1 cellular context compared by ENCODE assay signal in the genomic region with DNA sequence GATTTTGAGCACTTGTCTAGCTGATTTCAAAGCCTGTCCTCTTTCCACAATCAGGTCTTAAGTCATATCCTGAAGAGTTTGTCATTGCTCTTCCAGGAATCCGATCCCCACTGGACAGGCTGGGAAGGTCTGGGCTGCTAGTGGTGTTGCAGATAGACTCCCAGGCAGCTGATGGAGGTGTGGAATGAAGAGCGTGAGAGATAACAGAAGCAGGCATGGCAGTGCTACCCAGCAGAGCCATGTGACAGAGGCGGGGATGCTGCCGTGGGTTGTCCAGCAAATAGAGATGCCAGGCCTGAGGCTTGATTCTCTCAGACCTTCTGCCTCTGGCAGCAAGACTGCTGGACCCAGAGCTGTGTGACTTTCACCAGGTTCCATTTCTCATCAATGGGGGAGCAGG.
TF ChIP-seq lines count a peak whose summit lies in the region.

No MANE protein-coding gene starts in this region.

TF ChIP-seq in K562, 482 proteins besides CTCF, POLR2A, EP300 and RAD21 (continued from another document):
- TF ChIP-seq, protein P1, sequence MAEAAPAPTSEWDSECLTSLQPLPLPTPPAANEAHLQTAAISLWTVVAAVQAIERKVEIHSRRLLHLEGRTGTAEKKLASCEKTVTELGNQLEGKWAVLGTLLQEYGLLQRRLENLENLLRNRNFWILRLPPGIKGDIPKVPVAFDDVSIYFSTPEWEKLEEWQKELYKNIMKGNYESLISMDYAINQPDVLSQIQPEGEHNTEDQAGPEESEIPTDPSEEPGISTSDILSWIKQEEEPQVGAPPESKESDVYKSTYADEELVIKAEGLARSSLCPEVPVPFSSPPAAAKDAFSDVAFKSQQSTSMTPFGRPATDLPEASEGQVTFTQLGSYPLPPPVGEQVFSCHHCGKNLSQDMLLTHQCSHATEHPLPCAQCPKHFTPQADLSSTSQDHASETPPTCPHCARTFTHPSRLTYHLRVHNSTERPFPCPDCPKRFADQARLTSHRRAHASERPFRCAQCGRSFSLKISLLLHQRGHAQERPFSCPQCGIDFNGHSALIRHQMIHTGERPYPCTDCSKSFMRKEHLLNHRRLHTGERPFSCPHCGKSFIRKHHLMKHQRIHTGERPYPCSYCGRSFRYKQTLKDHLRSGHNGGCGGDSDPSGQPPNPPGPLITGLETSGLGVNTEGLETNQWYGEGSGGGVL (CRISPR knock-in tag; IDR thresholded peaks at IDR 0.05): no peak
TF ChIP-seq in K562: peak in this region for 1.
